ENCODE assay signal across 8 cellular contexts in the genomic region with DNA sequence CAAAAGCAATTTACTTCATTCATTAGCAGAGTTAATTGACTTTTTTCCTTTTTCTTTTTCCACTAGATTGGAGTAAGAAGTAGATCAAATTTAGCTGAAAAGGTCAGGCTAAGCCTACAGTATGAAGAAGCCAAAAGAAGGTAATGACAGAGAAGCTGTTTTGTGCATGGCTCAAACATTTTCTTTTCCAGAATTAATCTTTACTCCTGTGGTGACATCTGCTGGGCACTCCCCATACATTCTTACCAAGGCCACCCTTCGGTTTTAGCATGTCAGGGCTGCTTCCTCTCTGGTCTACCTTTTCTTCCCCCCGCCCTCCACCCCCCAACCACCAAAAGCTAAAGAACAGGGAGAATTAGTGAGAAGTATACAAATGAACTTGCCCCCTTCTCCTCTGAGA.
DNase-seq lines count a peak whose midpoint lies in the region; ATAC-seq and TF ChIP-seq lines count a peak whose summit lies in the region.
"Had no signal": no experiment of that assay in that cellular context is flagged by ENCODE, and none has a peak within 500 bp of the region (broad histone marks: within the 10 kb centered on the region; RNA-seq: fewer than 3 reads in every experiment).

No MANE protein-coding gene starts in this region.

- TF ChIP-seq CTCF in dorsolateral prefrontal cortex (IDR thresholded peaks at IDR 0.05 in 54 of 56, conservative IDR thresholded peaks at IDR 0.05 in 2 of 56; ENCODE audit: low read depth in 1 of 56, partially characterized antibody in 56 of 56) = peak in 54 of 56 donors; percentile 35 to 76 (median 56)
- TF ChIP-seq CTCF in nephron progenitor cell (IDR thresholded peaks at IDR 0.05) = peak; percentile 23

- peak overlapping the region; percentile 70 for H3K27ac Mint-ChIP-seq in nephron progenitor cell
- H3K27ac Mint-ChIP-seq: memory B cell had no signal

- no peak overlapping the region for H3K4me3 ChIP-seq in dorsolateral prefrontal cortex
- no peak overlapping the region for H3K4me3 ChIP-seq in Karpas-422 (ENCODE audit: low read length)

- H3K4me1 ChIP-seq in Karpas-422 (ENCODE audit: low read length) = no peaks in the 10 kb centered on the region

- H3K9me3 Mint-ChIP-seq in nephron progenitor cell = no peaks in the 10 kb centered on the region
- H3K9me3 Mint-ChIP-seq: memory B cell had no signal

- no peaks in the 10 kb centered on the region for H3K9me3 ChIP-seq in Karpas-422 (ENCODE audit: low read length)

- H3K27ac ChIP-seq in dorsolateral prefrontal cortex (no peak overlapping the region), Karpas-422 (ENCODE audit: low read length) (no peak overlapping the region)

- no peak overlapping the region for H3K4me3 Mint-ChIP-seq in nephron progenitor cell
- H3K4me3 Mint-ChIP-seq: memory B cell had no signal

- H3K79me2 ChIP-seq in Karpas-422 (ENCODE audit: low read length) = no peaks in the 10 kb centered on the region

- no peaks in the 10 kb centered on the region for H3K27me3 Mint-ChIP-seq in nephron progenitor cell (ENCODE audit: low read depth, poor library complexity)

- H3K9me2 ChIP-seq in Karpas-422 (replicated peaks; ENCODE audit: insufficient read depth, low read length) = no peaks in the 10 kb centered on the region

- H3K4me2 ChIP-seq in Karpas-422 (ENCODE audit: low read depth, low read length, poor library complexity, severe bottlenecking) = no peak overlapping the region

- H3K27me3 ChIP-seq in dorsolateral prefrontal cortex (no peaks in the 10 kb centered on the region), Karpas-422 (ENCODE audit: low read length) (no peaks in the 10 kb centered on the region)

- no peaks in the 10 kb centered on the region for H3K36me3 ChIP-seq in Karpas-422 (ENCODE audit: insufficient read depth, low read length)

- H3K4me1 Mint-ChIP-seq in nephron progenitor cell = peaks cover 29% of the 10 kb centered on the region
- H3K4me1 Mint-ChIP-seq: memory B cell had no signal

- H2AFZ ChIP-seq in Karpas-422 (ENCODE audit: low read length) = no peak overlapping the region

- H3K36me3 Mint-ChIP-seq in nephron progenitor cell (ENCODE audit: low read depth) = peaks cover 44% of the 10 kb centered on the region
- H3K36me3 Mint-ChIP-seq: memory B cell had no signal

- no peak overlapping the region for H3K9ac ChIP-seq in Karpas-422 (ENCODE audit: low read length)

- intact Hi-C loops in dorsolateral prefrontal cortex (cut with DNase I) = loop anchor here (2.0 to 5.0 kb wide), 2 partner anchors 177 to 318 kb away; no protein-coding TSS in a partner anchor

- DNase-seq in Daoy (ENCODE audit: low read depth) (peak; percentile 5), NCI-H460 (ENCODE audit: extremely low read depth, low read depth) (peak; percentile 36), dorsolateral prefrontal cortex (no peak), nephron progenitor cell (no peak), Karpas-422 (no peak)

- no peaks in the 10 kb centered on the region for H4K20me1 ChIP-seq in Karpas-422 (ENCODE audit: insufficient read depth, low read depth, low read length)

- ATAC-seq in GM21737 (IDR thresholded peaks at IDR 0.05; ENCODE audit: unreplicated experiment) (peak; percentile 55), HG02763 (IDR thresholded peaks at IDR 0.05; ENCODE audit: unreplicated experiment) (no peak)

Comparison
In these comparisons a context has a peak if more than half of its experiments do, and no peak if none do; other contexts are left out.
1. DNase-seq: peak in Daoy (single experiment) and NCI-H460 (single experiment); none in dorsolateral prefrontal cortex (0 of 10), nephron progenitor cell (single experiment) and Karpas-422 (single experiment).